8 cellular contexts compared by ENCODE assay signal in the genomic region with DNA sequence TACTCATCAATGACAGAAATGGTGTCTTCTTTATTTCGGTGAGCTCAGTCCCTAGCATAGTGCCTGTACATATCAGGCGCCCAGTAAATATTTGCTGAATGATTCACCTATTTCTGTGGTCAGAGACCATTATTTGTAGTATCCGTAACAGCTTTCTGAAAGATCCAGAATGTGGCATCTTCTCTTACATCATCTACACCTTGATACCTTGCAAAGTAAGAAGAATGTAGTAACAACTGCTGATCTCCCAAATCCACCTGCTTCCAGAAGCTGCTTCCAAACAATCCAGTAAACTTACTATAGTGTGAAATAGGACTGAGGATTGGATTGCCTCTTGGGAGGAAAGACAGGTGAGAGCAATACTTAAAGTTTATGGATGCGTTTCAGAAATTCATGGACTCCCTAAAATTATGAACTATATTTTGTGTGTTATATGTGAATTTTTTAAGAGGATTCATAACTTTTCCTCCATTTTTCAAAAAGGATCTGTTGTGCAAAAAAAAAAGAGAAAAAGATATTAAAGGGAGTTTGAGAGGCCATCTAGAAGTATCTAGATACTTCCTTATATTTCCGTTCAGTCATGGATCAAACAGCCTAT. TPM values are rescaled to one million over a fixed set of nuclear protein-coding genes. Genes with fewer than 3 reads are reported as not detected.
DNase-seq lines count a peak whose midpoint lies in the region; ATAC-seq and TF ChIP-seq lines count a peak whose summit lies in the region.

No MANE protein-coding gene starts in this region.

- H3K9me2 ChIP-seq in MM.1S (replicated peaks; ENCODE audit: insufficient read depth, low read length) = no peaks in the 10 kb centered on the region

- peak overlapping the region; percentile 97 for H3K4me3 Mint-ChIP-seq in natural killer cell

- no peaks in the 10 kb centered on the region for H3K9me3 Mint-ChIP-seq in natural killer cell

- H3K4me1 Mint-ChIP-seq in natural killer cell = peaks cover 30 to 37% of the 10 kb centered on the region in 2 donors

- H3K36me3 ChIP-seq in MM.1S (replicated peaks; ENCODE audit: insufficient read depth, low read length) = no peaks in the 10 kb centered on the region

- peaks cover 0 to 10% of the 10 kb centered on the region in 2 donors for H3K27me3 Mint-ChIP-seq in natural killer cell (ENCODE audit: low read depth in 2 of 2)

- H4K20me1 ChIP-seq in MM.1S (ENCODE audit: insufficient read depth, low read length) = peaks cover 4% of the 10 kb centered on the region; the same call in 1 of the 2 replicates

- peak overlapping the region; percentile 95 for H3K4me3 ChIP-seq in MM.1S (ENCODE audit: low read length)

- H3K27ac ChIP-seq in MM.1S (ENCODE audit: low read length) (peak overlapping the region; percentile 45; the same call in 1 of the 2 replicates), caudate nucleus (ENCODE audit: low read depth, low read length) (peak overlapping the region; percentile 91)

- no peaks in the 10 kb centered on the region for H3K27me3 ChIP-seq in MM.1S (replicated peaks; ENCODE audit: insufficient read depth, low read length)

- peaks cover 13% of the 10 kb centered on the region for H3K4me1 ChIP-seq in MM.1S (ENCODE audit: low read length)

- peak overlapping the region; percentile 43; the same call in 1 of the 2 replicates for H3K9ac ChIP-seq in MM.1S (ENCODE audit: low read length)

- H3K79me2 ChIP-seq in MM.1S (ENCODE audit: low read length) = peaks cover 40% of the 10 kb centered on the region

- DNase-seq in DMS53 (lab: John Stamatoyannopoulos, UW) (peak; percentile 89), MM.1S (no peak), caudate nucleus (lab: John Stamatoyannopoulos, UW) (no peak), natural killer cell (no peak), mesenteric fat pad (ENCODE audit: low spot score) (no peak), left lobe of liver (ENCODE audit: low spot score) (no peak)

- peak overlapping the region; percentile 95 to 98 for H3K27ac Mint-ChIP-seq in natural killer cell

- H3K9me3 ChIP-seq in MM.1S (replicated peaks; ENCODE audit: insufficient read depth, low read length) = no peaks in the 10 kb centered on the region

- peaks cover 16% of the 10 kb centered on the region for H3F3A ChIP-seq in MM.1S (ENCODE audit: insufficient read depth, low read length)

- no peaks in the 10 kb centered on the region for H3K36me3 Mint-ChIP-seq in natural killer cell

- peak overlapping the region; percentile 94 for H2AFZ ChIP-seq in MM.1S (ENCODE audit: low read length)

- ATAC-seq in natural killer cell (no peak), HG03521 (IDR thresholded peaks at IDR 0.05; ENCODE audit: unreplicated experiment) (no peak), GM21447 (IDR thresholded peaks at IDR 0.05; ENCODE audit: unreplicated experiment) (no peak), left lobe of liver (no peak)

- intact Hi-C loops in natural killer cell (cut with micrococcal nuclease) = loop anchor here (2.0 to 10.0 kb wide), 7 partner anchors 26 to 907 kb away; a partner anchor contains a TSS

- TF ChIP-seq CTCF in MM.1S (IDR thresholded peaks at IDR 0.05; ENCODE audit: low read length) (no peak), natural killer cell (IDR thresholded peaks at IDR 0.05) (no peak)

- peak overlapping the region; percentile 78 for H3K4me2 ChIP-seq in MM.1S (ENCODE audit: low read depth, low read length)

RNA-seq across cellular contexts. Expression of a gene that starts 0.9 kb away (rescaled TPM):
- 10 to 100 TPM; 27.7 to 32.6 (median 27.8) TPM for total RNA-seq in natural killer cell
- total RNA-seq in mesenteric fat pad = 36.6 TPM
- 11.0 TPM for total RNA-seq in left lobe of liver
